Comparison of ENCODE assay signal across 8 cellular contexts in the genomic region with DNA sequence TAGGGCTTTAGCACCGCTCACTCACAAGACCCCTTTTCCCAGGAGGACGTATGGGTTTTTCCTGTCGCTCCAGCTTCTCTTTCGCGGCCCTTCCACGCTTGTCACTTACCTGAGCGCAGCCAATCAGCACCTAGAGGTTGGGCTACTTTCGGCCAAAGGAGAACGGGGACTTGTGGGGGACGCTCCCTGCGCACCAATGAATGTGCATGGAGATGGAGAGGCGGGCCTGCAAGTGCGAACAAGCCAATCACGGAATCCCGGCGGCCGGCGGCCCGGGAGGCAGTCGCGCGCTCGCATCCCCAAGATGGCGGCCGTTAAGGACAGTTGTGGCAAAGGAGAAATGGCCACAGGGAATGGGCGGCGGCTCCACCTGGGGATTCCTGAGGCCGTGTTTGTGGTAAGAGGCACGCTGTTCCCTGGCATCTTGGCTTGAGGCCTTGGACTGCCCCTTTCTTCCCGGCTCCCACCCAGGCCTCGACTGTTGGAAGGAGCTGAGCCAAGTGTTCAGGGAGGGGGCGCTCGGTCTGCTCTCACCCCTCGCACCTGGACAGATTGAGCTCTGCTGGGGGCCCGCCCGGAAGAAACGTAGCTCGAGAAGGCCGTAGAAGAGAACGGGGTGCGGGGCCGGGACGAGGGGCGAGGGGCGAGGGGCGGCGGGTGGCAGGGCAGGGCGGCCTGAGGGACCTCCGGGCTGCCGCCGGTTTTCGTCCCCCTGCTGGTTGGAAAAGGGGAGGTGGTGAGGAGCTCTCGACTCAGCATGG. TPM values are rescaled to one million over a fixed set of nuclear protein-coding genes. Genes with fewer than 3 reads are reported as not detected.
A peak's percentile ranks its signal among the peaks of the same experiment; 100 is the strongest.
DNase-seq lines count a peak whose midpoint lies in the region; ATAC-seq, FAIRE-seq and TF ChIP-seq lines count a peak whose summit lies in the region.

A gene with protein sequence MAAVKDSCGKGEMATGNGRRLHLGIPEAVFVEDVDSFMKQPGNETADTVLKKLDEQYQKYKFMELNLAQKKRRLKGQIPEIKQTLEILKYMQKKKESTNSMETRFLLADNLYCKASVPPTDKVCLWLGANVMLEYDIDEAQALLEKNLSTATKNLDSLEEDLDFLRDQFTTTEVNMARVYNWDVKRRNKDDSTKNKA (plus strand): TSS at position 282 of the 761 bp plus-strand sequence. CDS start 23 bp downstream, at position 305.

- peak within 1 kb of the TSS; percentile 48 to 93 (median 75) for H3K27ac ChIP-seq in adrenal gland
- peak within 1 kb of the TSS; percentile 79 to 92 (median 88) for H3K27ac ChIP-seq in heart left ventricle

- H3K4me3 ChIP-seq in adrenal gland (peak within 1 kb of the TSS in 3 of 4 donors; percentile 18 to 81 (median 25)), heart left ventricle (peak within 1 kb of the TSS; percentile 47 to 88 (median 74))

- peaks cover 0 to 8% of the 10 kb centered on the region in 2 donors for H3K4me1 ChIP-seq in adrenal gland (replicated peaks in 1 of 2)
- peaks cover 0 to 27% (median 5%) of the 10 kb centered on the region in 12 donors for H3K4me1 ChIP-seq in heart left ventricle

- TF ChIP-seq POLR2A in GM12891 (IDR thresholded peaks at IDR 0.05; ENCODE audit: low read depth, low read length) (peak; percentile 74), adrenal gland (IDR thresholded peaks at IDR 0.05) (peak in 1 of 2 donors; percentile 44), heart left ventricle (IDR thresholded peaks at IDR 0.05) (no peak)

- H3K4me1 Mint-ChIP-seq in type B pancreatic cell (ENCODE audit: unreplicated experiment) = no peaks in the 10 kb centered on the region

- ATAC-seq in HG02852 (IDR thresholded peaks at IDR 0.05; ENCODE audit: unreplicated experiment) = peak; percentile 93
- peak; percentile 99 to 100 (median 99) for ATAC-seq in heart left ventricle

- peak; percentile 93 for FAIRE-seq in GM12891 (lab: Jason Lieb, UNC)

- TF ChIP-seq CTCF in adrenal gland (IDR thresholded peaks at IDR 0.05) (peak; percentile 15 to 56 (median 28)), heart left ventricle (IDR thresholded peaks at IDR 0.05) (peak in 10 of 12 donors; percentile 26 to 59 (median 46)), type B pancreatic cell (conservative IDR thresholded peaks at IDR 0.05) (peak; percentile 76)

- no peaks in the 10 kb centered on the region for H3K9me3 ChIP-seq in adrenal gland (replicated peaks in 1 of 3)
- H3K9me3 ChIP-seq in heart left ventricle = no peaks in the 10 kb centered on the region

- H3K36me3 Mint-ChIP-seq in type B pancreatic cell = no peaks in the 10 kb centered on the region

- no peaks in the 10 kb centered on the region for H3K27me3 Mint-ChIP-seq in type B pancreatic cell

- DNase-seq in GM12891 (ENCODE audit: insufficient read length, low spot score) = peak; percentile 53
- peak; percentile 94 for DNase-seq in NCI-H1436 treated with DMSO at 0.1 percent for 48 hours (lab: John Stamatoyannopoulos, UW)
- peak; percentile 73 to 92 (median 82) for DNase-seq in T-helper 1 cell
- peak; percentile 88 to 97 (median 94) for DNase-seq in adrenal gland
- DNase-seq in heart left ventricle = peak; percentile 92 to 94 (median 92)
- DNase-seq in pons (ENCODE audit: low spot score) = peak; percentile 97
- DNase-seq in type B pancreatic cell (ENCODE audit: extremely low spot score, unreplicated experiment) = peak; percentile 86

- 0 to 50% (median 14%) methylated on average over 7 to 53 of the region's 53 CpGs for WGBS in adrenal gland, 4 donors
- WGBS in heart left ventricle, 4 donors = 0 to 45% (median 23%) methylated on average over 40 to 53 of the region's 53 CpGs

- H3K27ac Mint-ChIP-seq in type B pancreatic cell = peak within 1 kb of the TSS; percentile 88

- no peaks in the 10 kb centered on the region for H3K27me3 ChIP-seq in adrenal gland
- no peaks in the 10 kb centered on the region for H3K27me3 ChIP-seq in heart left ventricle

- H3K36me3 ChIP-seq in adrenal gland (replicated peaks in 1 of 2) (no peaks in the 10 kb centered on the region), heart left ventricle (peaks cover 0 to 15% (median 6%) of the 10 kb centered on the region in 9 donors)

- no peaks in the 10 kb centered on the region for H3K9me3 Mint-ChIP-seq in type B pancreatic cell

- peak within 1 kb of the TSS; percentile 92 for H3K4me3 Mint-ChIP-seq in type B pancreatic cell

- intact Hi-C loops in adrenal gland (cut with DNase I) = no loop called here
- intact Hi-C loops in heart left ventricle (cut with DNase I) = loop anchor here in 3 of 10 donors (5.0 to 10.0 kb wide), 3 partner anchors 122 to 666 kb away; a partner anchor contains a TSS

TF ChIP-seq in GM12891, 5 proteins besides CTCF, POLR2A, EP300 and RAD21:
- TF ChIP-seq TAF1 (IDR thresholded peaks at IDR 0.05; ENCODE audit: low read depth, low read length) = peak; percentile 66
- TF ChIP-seq POU2F2 (IDR thresholded peaks at IDR 0.05; ENCODE audit: low read depth, low read length) = no peak; the same call in 1 of the 2 replicates
- peak; percentile 63; the same call in 1 of the 2 replicates for TF ChIP-seq POLR2AphosphoS5 (IDR thresholded peaks at IDR 0.05; ENCODE audit: low read depth, low read length)
- no peak for TF ChIP-seq PAX5 (IDR thresholded peaks at IDR 0.05; ENCODE audit: insufficient read depth, low read length, severe bottlenecking)

RNA-seq across cellular contexts. Expression of the gene that starts here (rescaled TPM):
- polyA plus RNA-seq in GM12891 (2012; ENCODE audit: low read depth, missing spikeins) = 45.8 TPM
- total RNA-seq in adrenal gland (10 to 100 TPM; 18.2 to 46.3 (median 39.9) TPM), heart left ventricle (10 to 100 TPM; 39.6 to 82.8 (median 72.3) TPM), type B pancreatic cell (ENCODE audit: low replicate concordance) (37.8 and 52.3 TPM in 2 replicates)
- polyA plus RNA-seq in adrenal gland (10 to 100 TPM; 18.7 to 85.4 (median 19.5) TPM), heart left ventricle (10 to 100 TPM; 35.7 to 78.2 TPM)

Comparison
In these comparisons a context has a peak if more than half of its experiments do, and no peak if none do; other contexts are left out.
1. Peak in every context shown above with its lines: DNase-seq, ATAC-seq, H3K4me3 ChIP-seq and H3K27ac ChIP-seq.